In the genomic region with DNA sequence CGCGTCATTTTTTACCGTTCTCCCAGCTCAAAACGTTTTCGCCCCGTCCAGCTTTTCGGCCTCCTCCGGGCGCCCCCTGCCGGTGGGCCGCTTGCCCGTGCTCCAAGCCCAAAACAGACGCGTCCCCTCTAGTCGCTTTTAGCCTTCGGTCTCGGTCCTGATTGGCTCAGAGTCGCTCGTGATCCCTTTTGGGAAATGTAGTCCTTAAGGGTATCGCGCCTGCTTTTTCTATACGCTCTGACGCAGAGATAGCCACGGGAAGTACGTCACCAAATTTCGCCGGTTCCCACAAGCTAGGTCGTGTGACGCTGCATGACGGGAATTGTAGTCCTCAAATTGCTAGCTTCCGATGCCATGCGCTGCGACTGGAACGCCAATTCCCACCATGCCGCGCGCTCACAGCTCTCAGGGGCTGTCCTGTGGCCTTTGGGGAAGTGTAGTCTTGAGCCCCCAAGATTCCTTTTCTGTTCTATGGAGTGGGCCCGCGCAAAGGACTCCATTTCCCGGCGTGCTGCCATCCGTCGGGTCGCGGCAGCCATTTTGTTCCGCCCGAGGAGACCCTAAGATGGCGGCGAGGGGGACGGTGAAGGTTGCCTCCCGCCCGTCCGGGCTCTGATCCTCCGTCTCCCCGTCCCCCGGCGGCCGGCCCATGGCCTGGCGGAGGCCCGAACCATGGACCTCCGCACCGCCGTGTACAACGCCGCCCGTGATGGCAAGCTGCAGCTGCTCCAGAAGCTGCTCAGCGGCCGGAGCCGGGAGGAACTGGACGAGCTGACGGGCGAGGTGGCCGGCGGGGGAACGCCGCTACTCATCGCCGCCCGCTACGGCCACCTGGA, we compare ENCODE assay signal across 8 cellular contexts. TPM values are rescaled to one million over a fixed set of nuclear protein-coding genes. Genes with fewer than 3 reads are reported as not detected.
DNase-seq lines count a peak whose midpoint lies in the region; ATAC-seq, FAIRE-seq and TF ChIP-seq lines count a peak whose summit lies in the region.

A gene with protein sequence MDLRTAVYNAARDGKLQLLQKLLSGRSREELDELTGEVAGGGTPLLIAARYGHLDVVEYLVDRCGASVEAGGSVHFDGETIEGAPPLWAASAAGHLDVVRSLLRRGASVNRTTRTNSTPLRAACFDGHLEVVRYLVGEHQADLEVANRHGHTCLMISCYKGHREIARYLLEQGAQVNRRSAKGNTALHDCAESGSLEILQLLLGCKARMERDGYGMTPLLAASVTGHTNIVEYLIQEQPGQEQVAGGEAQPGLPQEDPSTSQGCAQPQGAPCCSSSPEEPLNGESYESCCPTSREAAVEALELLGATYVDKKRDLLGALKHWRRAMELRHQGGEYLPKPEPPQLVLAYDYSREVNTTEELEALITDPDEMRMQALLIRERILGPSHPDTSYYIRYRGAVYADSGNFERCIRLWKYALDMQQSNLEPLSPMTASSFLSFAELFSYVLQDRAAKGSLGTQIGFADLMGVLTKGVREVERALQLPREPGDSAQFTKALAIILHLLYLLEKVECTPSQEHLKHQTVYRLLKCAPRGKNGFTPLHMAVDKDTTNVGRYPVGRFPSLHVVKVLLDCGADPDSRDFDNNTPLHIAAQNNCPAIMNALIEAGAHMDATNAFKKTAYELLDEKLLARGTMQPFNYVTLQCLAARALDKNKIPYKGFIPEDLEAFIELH (plus strand): TSS at position 552 of the 836 bp plus-strand sequence. CDS start 121 bp downstream, at position 673.

- DNase-seq in A549 (ENCODE audit: low read depth in 1 of 2, low spot score in 1 of 2) (peak; percentile 91 to 100), NCI-H2107 treated with DMSO at 0.1 percent for 48 hours (lab: John Stamatoyannopoulos, UW; ENCODE audit: unreplicated experiment) (peak; percentile 99), body of pancreas (peak; percentile 99 to 100 (median 100)), iPS DF 19.7 (ENCODE audit: low read depth, low spot score) (peak; percentile 100), sciatic nerve (ENCODE audit: low spot score) (peak; percentile 99)

- no peaks in the 10 kb centered on the region for H3K9me3 ChIP-seq in A549
- H3K9me3 ChIP-seq in body of pancreas = no peaks in the 10 kb centered on the region

- TF ChIP-seq EP300 in A549 (IDR thresholded peaks at IDR 0.05) = no peak

- FAIRE-seq in A549 (lab: Jason Lieb, UNC) (no peak), TTC549 (lab: Jason Lieb, UNC) (peak; percentile 96)

- POLR2A ChIA-PET in A549 (lab: Yijun Ruan, JAX) = interaction anchor here (0.6 to 1.6 kb wide), 6 partner anchors 9 to 216 kb away, joined by 3 to 9 read pairs (median 7); a partner anchor contains a TSS

- H3K27ac ChIP-seq in A549 = peak within 1 kb of the TSS; percentile 91 to 98
- peak within 1 kb of the TSS; percentile 71 to 95 (median 94) for H3K27ac ChIP-seq in body of pancreas

- no peaks in the 10 kb centered on the region for H3K27me3 ChIP-seq in body of pancreas

- intact Hi-C loops in body of pancreas (cut with DNase I) = no loop called here
- intact Hi-C loops in sciatic nerve (cut with DNase I) = loop anchor here (10.0 kb wide), 1 partner anchor 57 kb away; no protein-coding TSS in a partner anchor

- TF ChIP-seq RAD21 in A549 (conservative IDR thresholded peaks at IDR 0.05 in 1 of 2, IDR thresholded peaks at IDR 0.05 in 1 of 2) = peak; percentile 76 to 80

- H3K4me2 ChIP-seq in A549 = peak within 1 kb of the TSS; percentile 89

- H3K4me1 ChIP-seq in A549 = 0 out of 3 replicates have a peak, but pooled peaks cover 3% of the 10 kb centered on the region
- H3K4me1 ChIP-seq in body of pancreas = peaks cover 48% of the 10 kb centered on the region

- TF ChIP-seq POLR2A in A549 (IDR thresholded peaks at IDR 0.05; ENCODE audit: low read length) (peak; percentile 64), GM18526 (IDR thresholded peaks at IDR 0.05; ENCODE audit: extremely low read depth, insufficient read length) (peak; percentile 82), body of pancreas (IDR thresholded peaks at IDR 0.05) (peak; percentile 26 to 88 (median 81))

- H3K4me3 ChIP-seq in A549 (peak within 1 kb of the TSS; percentile 93), body of pancreas (peak within 1 kb of the TSS; percentile 86 to 100)

- ATAC-seq in A549 (peak; percentile 99), HG03066 (IDR thresholded peaks at IDR 0.05; ENCODE audit: low read depth, unreplicated experiment) (peak; percentile 93), body of pancreas (peak; percentile 95), sciatic nerve (peak; percentile 99)

- CTCF ChIA-PET in A549 (lab: Yijun Ruan, JAX) = interaction anchor here (0.6 to 7.7 kb wide), 35 partner anchors 9 to 258 kb away, joined by 3 to 222 read pairs (median 4); a partner anchor contains a TSS

- H3K36me3 ChIP-seq in body of pancreas (replicated peaks in 1 of 2; ENCODE audit: insufficient read depth in 1 of 2, low read depth in 2 of 2) = peaks cover 0 to 2% of the 10 kb centered on the region in 2 donors

- under 1% methylated on average over 29 of the region's 80 CpGs for WGBS in A549 (ENCODE audit: missing lambda C conversion rate)
- WGBS in body of pancreas, 2 donors = 0 to 1% methylated on average over 37 to 80 of the region's 80 CpGs

- TF ChIP-seq CTCF in A549 (IDR thresholded peaks at IDR 0.05) (peak; percentile 91), body of pancreas (IDR thresholded peaks at IDR 0.05) (peak; percentile 96 to 100 (median 99))

TF ChIP-seq in A549, 52 proteins besides CTCF, POLR2A, EP300 and RAD21 (continues in another document):
- TF ChIP-seq PHF8 (IDR thresholded peaks at IDR 0.05; ENCODE audit: borderline replicate concordance, low read depth) (peak; percentile 70), NR3C1 (IDR thresholded peaks at IDR 0.05) (no peak), ZC3H11A (IDR thresholded peaks at IDR 0.05) (no peak), POLR2AphosphoS2 (conservative IDR thresholded peaks at IDR 0.05; ENCODE audit: low read length) (no peak), HDAC2 (IDR thresholded peaks at IDR 0.05) (peak; percentile 82; the same call in 1 of the 2 replicates), FOXS1 (CRISPR knock-in tag; IDR thresholded peaks at IDR 0.05) (peak; percentile 81), ZSCAN20 (CRISPR knock-in tag; IDR thresholded peaks at IDR 0.05) (0 out of 2 replicates have a peak, but pooled peaks have one; percentile 42), KDM5A (IDR thresholded peaks at IDR 0.05) (peak; percentile 97), RFX5 (IDR thresholded peaks at IDR 0.05) (no peak), CBX8 (IDR thresholded peaks at IDR 0.05) (no peak), JUNB (IDR thresholded peaks at IDR 0.05) (no peak), EHF (CRISPR knock-in tag; IDR thresholded peaks at IDR 0.05) (no peak), ZFP36 (IDR thresholded peaks at IDR 0.05; ENCODE audit: borderline replicate concordance, partially characterized antibody) (no peak), NPAS2 (CRISPR knock-in tag; IDR thresholded peaks at IDR 0.05; ENCODE audit: borderline replicate concordance) (no peak), CBX2 (IDR thresholded peaks at IDR 0.05; ENCODE audit: borderline replicate concordance, low read depth) (no peak), CHD4 (IDR thresholded peaks at IDR 0.05; ENCODE audit: borderline replicate concordance) (no peak)
- TF ChIP-seq, protein P1, sequence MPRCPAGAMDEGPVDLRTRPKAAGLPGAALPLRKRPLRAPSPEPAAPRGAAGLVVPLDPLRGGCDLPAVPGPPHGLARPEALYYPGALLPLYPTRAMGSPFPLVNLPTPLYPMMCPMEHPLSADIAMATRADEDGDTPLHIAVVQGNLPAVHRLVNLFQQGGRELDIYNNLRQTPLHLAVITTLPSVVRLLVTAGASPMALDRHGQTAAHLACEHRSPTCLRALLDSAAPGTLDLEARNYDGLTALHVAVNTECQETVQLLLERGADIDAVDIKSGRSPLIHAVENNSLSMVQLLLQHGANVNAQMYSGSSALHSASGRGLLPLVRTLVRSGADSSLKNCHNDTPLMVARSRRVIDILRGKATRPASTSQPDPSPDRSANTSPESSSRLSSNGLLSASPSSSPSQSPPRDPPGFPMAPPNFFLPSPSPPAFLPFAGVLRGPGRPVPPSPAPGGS (IDR thresholded peaks at IDR 0.05) = 0 out of 3 replicates have a peak, but pooled peaks have one; percentile 32
- TF ChIP-seq, protein P2, sequence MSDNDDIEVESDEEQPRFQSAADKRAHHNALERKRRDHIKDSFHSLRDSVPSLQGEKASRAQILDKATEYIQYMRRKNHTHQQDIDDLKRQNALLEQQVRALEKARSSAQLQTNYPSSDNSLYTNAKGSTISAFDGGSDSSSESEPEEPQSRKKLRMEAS (IDR thresholded peaks at IDR 0.05) = peak; percentile 20; the same call in 1 of the 2 replicates
- TF ChIP-seq, protein P3, sequence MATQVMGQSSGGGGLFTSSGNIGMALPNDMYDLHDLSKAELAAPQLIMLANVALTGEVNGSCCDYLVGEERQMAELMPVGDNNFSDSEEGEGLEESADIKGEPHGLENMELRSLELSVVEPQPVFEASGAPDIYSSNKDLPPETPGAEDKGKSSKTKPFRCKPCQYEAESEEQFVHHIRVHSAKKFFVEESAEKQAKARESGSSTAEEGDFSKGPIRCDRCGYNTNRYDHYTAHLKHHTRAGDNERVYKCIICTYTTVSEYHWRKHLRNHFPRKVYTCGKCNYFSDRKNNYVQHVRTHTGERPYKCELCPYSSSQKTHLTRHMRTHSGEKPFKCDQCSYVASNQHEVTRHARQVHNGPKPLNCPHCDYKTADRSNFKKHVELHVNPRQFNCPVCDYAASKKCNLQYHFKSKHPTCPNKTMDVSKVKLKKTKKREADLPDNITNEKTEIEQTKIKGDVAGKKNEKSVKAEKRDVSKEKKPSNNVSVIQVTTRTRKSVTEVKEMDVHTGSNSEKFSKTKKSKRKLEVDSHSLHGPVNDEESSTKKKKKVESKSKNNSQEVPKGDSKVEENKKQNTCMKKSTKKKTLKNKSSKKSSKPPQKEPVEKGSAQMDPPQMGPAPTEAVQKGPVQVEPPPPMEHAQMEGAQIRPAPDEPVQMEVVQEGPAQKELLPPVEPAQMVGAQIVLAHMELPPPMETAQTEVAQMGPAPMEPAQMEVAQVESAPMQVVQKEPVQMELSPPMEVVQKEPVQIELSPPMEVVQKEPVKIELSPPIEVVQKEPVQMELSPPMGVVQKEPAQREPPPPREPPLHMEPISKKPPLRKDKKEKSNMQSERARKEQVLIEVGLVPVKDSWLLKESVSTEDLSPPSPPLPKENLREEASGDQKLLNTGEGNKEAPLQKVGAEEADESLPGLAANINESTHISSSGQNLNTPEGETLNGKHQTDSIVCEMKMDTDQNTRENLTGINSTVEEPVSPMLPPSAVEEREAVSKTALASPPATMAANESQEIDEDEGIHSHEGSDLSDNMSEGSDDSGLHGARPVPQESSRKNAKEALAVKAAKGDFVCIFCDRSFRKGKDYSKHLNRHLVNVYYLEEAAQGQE (IDR thresholded peaks at IDR 0.05) = no peak

RNA-seq across cellular contexts. Expression of the gene that starts here (rescaled TPM):
- polyA plus RNA-seq in A549 (2011; rRNA removed) (3.2 and 3.5 TPM in 2 replicates), A549 (2017; fragmentation: RNase III; extraction: RNeasy Plus Mini Kit Qiagen cat#74134 plus additional on column Dnase treatment) (4.0 to 4.1 TPM (median 4.0 TPM) in 3 replicates)
- polyA plus RNA-seq in A549 (2012; cell fraction: cytosol; rRNA removed) = 2.9 and 4.1 TPM in 2 replicates
- polyA plus RNA-seq in A549 (2012; cell fraction: nucleus; rRNA removed) = 2.7 and 3.7 TPM in 2 replicates
- polyA minus RNA-seq in A549 (2011; rRNA and poly(A)+ RNA removed) = 7.4 and 8.9 TPM in 2 replicates
- total RNA-seq in body of pancreas (10 to 100 TPM in 1 of 2 donors, 1 to 10 TPM in 1; 8.0 to 20.4 TPM), sciatic nerve (7.5 TPM)

Comparison
In these comparisons a context has a peak if more than half of its experiments do, and no peak if none do; other contexts are left out.
1. Peak in every context shown above with its lines: DNase-seq, ATAC-seq, H3K4me3 ChIP-seq and H3K27ac ChIP-seq.